In genomic region chr11:12165237-12165875, GRCh38 we compare ENCODE assay signal across 14 cellular contexts. TPM values are rescaled to one million over a fixed set of nuclear protein-coding genes. Genes with fewer than 3 reads are reported as not detected.
A peak's percentile ranks its signal among the peaks of the same experiment; 100 is the strongest.
DNase-seq lines count a peak whose midpoint lies in the region; ATAC-seq and TF ChIP-seq lines count a peak whose summit lies in the region.
"Had no signal": no experiment of that assay in that cellular context is flagged by ENCODE, and none has a peak within 500 bp of the region (broad histone marks: within the 10 kb centered on the region; RNA-seq: fewer than 3 reads in every experiment).

No MANE protein-coding gene starts in this region.

- no peak overlapping the region for H3K4me3 ChIP-seq in brain microvascular endothelial cell (ENCODE audit: low read depth, low read length)
- no peak overlapping the region for H3K4me3 ChIP-seq in trophoblast cell (ENCODE audit: low read depth, low read length)

- peak overlapping the region; percentile 95 for H2AK5ac ChIP-seq in trophoblast cell (ENCODE audit: low read length)

- peaks cover 49% of the 10 kb centered on the region for H3K79me1 ChIP-seq in trophoblast cell (ENCODE audit: low read length)

- DNase-seq in DMS 273 (lab: John Stamatoyannopoulos, UW; ENCODE audit: unreplicated experiment) (peak; percentile 26), DMS 273 treated with DMSO at 0.1 percent for 48 hours (lab: John Stamatoyannopoulos, UW) (no peak), brain microvascular endothelial cell (no peak), trophoblast cell (no peak), T1000 (lab: John Stamatoyannopoulos, UW) (no peak)
- no peak for DNase-seq in stimulated activated CD4-positive, alpha-beta T cell treated with anti-CD3 and anti-CD28 coated beads, Interleukin-15, amount 100 ng/mL, for 24 hours
- DNase-seq: activated CD8-positive, alpha-beta memory T cell treated with anti-CD3 and anti-CD28 coated beads for 24 hours; effector memory CD4-positive, alpha-beta T cell; glutamatergic neuron; OCI-M1 had no signal

- H2BK5ac ChIP-seq in trophoblast cell (ENCODE audit: low read depth, low read length, poor library complexity), result peak overlapping the region; percentile 50

- peak overlapping the region; percentile 51 for H4K8ac ChIP-seq in trophoblast cell (ENCODE audit: low read depth, low read length)

- no peak overlapping the region for H4K12ac ChIP-seq in trophoblast cell (ENCODE audit: low read depth, low read length)

- peak overlapping the region; percentile 89 for H2BK120ac ChIP-seq in trophoblast cell (ENCODE audit: insufficient read depth, low read length, poor library complexity)

- H3K4ac ChIP-seq in trophoblast cell (ENCODE audit: low read depth, low read length), result peak overlapping the region; percentile 32

- H4K91ac ChIP-seq in trophoblast cell (ENCODE audit: low read depth, low read length), result peak overlapping the region; percentile 85

- no CpG with 5 or more reads among the region's 8 CpGs for WGBS in trophoblast cell (ENCODE audit: extremely low coverage, insufficient coverage, insufficient read length)

- H3K9me3 ChIP-seq in trophoblast cell (ENCODE audit: insufficient read depth, low read depth, low read length), result no peaks in the 10 kb centered on the region

- H3K4me1 ChIP-seq in trophoblast cell (ENCODE audit: control insufficient read depth in 1 of 2, insufficient read depth in 2 of 2, low read length in 2 of 2), result peaks cover 27 to 51% of the 10 kb centered on the region in 2 experiments
- H3K4me1 ChIP-seq: parathyroid adenoma had no signal

- H3K27me3 ChIP-seq in brain microvascular endothelial cell (replicated peaks) (no peaks in the 10 kb centered on the region), trophoblast cell (ENCODE audit: insufficient read depth, low read length) (no peaks in the 10 kb centered on the region)

- peaks cover 5% of the 10 kb centered on the region for H3K79me2 ChIP-seq in trophoblast cell (ENCODE audit: control insufficient read depth, insufficient read depth, low read length, poor library complexity)
- H3K79me2 ChIP-seq: parathyroid adenoma had no signal

- H3K36me3 ChIP-seq in brain microvascular endothelial cell (replicated peaks) (peaks cover 75% of the 10 kb centered on the region), trophoblast cell (ENCODE audit: control insufficient read depth in 1 of 2, insufficient read depth in 2 of 2, low read length in 2 of 2) (peaks cover 4 to 8% of the 10 kb centered on the region in 2 experiments)

- H3K14ac ChIP-seq in trophoblast cell (ENCODE audit: low read length), result peak overlapping the region; percentile 83

- peak overlapping the region; percentile 97 for H2BK12ac ChIP-seq in trophoblast cell (ENCODE audit: low read length)

- ATAC-seq in GM21447 (IDR thresholded peaks at IDR 0.05; ENCODE audit: unreplicated experiment) (peak; percentile 39), GM21619 (IDR thresholded peaks at IDR 0.05; ENCODE audit: unreplicated experiment) (no peak)

- H3K4me2 ChIP-seq in trophoblast cell (ENCODE audit: low read length), result no peak overlapping the region
- H3K4me2 ChIP-seq: KMS-11 had no signal

- H3K18ac ChIP-seq in trophoblast cell (ENCODE audit: low read length), result peak overlapping the region; percentile 71

- H2AFZ ChIP-seq in trophoblast cell (ENCODE audit: insufficient read depth, low read length, poor library complexity), result no peak overlapping the region
- H2AFZ ChIP-seq: parathyroid adenoma had no signal

- in situ Hi-C loops in brain microvascular endothelial cell (cut with HindIII; ENCODE audit: low pct_ligation_motif_present, low sequenced_read_pairs), result no loop called here

- H3K9ac ChIP-seq in trophoblast cell (ENCODE audit: low read length), result no peak overlapping the region
- H3K9ac ChIP-seq: KMS-11, parathyroid adenoma had no signal

- TF ChIP-seq CTCF in brain microvascular endothelial cell (IDR thresholded peaks at IDR 0.05; ENCODE audit: low read depth, low read length, missing control alignments), result no peak

- H3K23ac ChIP-seq in trophoblast cell (ENCODE audit: low read length), result no peak overlapping the region

- H3K27ac ChIP-seq in brain microvascular endothelial cell, result peak overlapping the region; percentile 95
- peak overlapping the region; percentile 55 for H3K27ac ChIP-seq in trophoblast cell (ENCODE audit: low read depth, low read length)
- H3K27ac ChIP-seq: KMS-11, parathyroid adenoma had no signal

RNA-seq across cellular contexts. Expression of gene MICAL2, which starts 55.0 kb away (rescaled TPM):
- polyA plus RNA-seq in trophoblast cell (2013), result 24.5 and 30.8 TPM in 2 replicates
